Comparison of ENCODE assay signal across 1 cellular context in genomic region chr14:50943261-50943942, GRCh38.
TF ChIP-seq lines count a peak whose summit lies in the region.

No MANE protein-coding gene starts in this region.

TF ChIP-seq in HCT116, 20 proteins besides CTCF, POLR2A, EP300 and RAD21 (continued from another document):
- no peak for TF ChIP-seq REST (IDR thresholded peaks at IDR 0.05; ENCODE audit: low read depth)
- TF ChIP-seq POLR2AphosphoS5 (IDR thresholded peaks at IDR 0.05; ENCODE audit: low read depth, low read length) = peak; percentile 72
- no peak for TF ChIP-seq EZH2phosphoT487 (IDR thresholded peaks at IDR 0.05; ENCODE audit: borderline replicate concordance)
- 0 out of 2 replicates have a peak, but pooled peaks have one; percentile 16 for TF ChIP-seq SIN3A (IDR thresholded peaks at IDR 0.05; ENCODE audit: low read depth)
